ENCODE assay signal across 20 cellular contexts in genomic region chr14:103340480-103341212, GRCh38. TPM values are rescaled to one million over a fixed set of nuclear protein-coding genes. Genes with fewer than 3 reads are reported as not detected.
A peak's percentile ranks its signal among the peaks of the same experiment; 100 is the strongest.
DNase-seq lines count a peak whose midpoint lies in the region; ATAC-seq and TF ChIP-seq lines count a peak whose summit lies in the region.
"Had no signal": no experiment of that assay in that cellular context is flagged by ENCODE, and none has a peak within 500 bp of the region (broad histone marks: within the 10 kb centered on the region; RNA-seq: fewer than 3 reads in every experiment).

No MANE protein-coding gene starts in this region.

- H3K36me3 Mint-ChIP-seq in activated CD8-positive, alpha-beta memory T cell treated with anti-CD3 and anti-CD28 coated beads, Interleukin-2, amount 10 ng/mL, durations not matched to agents 7 days and 5 days, result peaks cover 88% of the 10 kb centered on the region
- H3K36me3 Mint-ChIP-seq in HFFc6 (ENCODE audit: low read depth), result peaks cover 86% of the 10 kb centered on the region
- H3K36me3 Mint-ChIP-seq in activated naive CD8-positive, alpha-beta T cell treated with anti-CD3 and anti-CD28 coated beads for 36 hours, result peaks cover 74% of the 10 kb centered on the region
- H3K36me3 Mint-ChIP-seq in naive thymus-derived CD4-positive, alpha-beta T cell, result peaks cover 20 to 77% (median 54%) of the 10 kb centered on the region in 5 donors

- H3K27me3 Mint-ChIP-seq in activated CD8-positive, alpha-beta memory T cell treated with anti-CD3 and anti-CD28 coated beads, Interleukin-2, amount 10 ng/mL, durations not matched to agents 7 days and 5 days, result no peaks in the 10 kb centered on the region
- H3K27me3 Mint-ChIP-seq in HFFc6 (ENCODE audit: insufficient read depth), result no peaks in the 10 kb centered on the region
- H3K27me3 Mint-ChIP-seq in activated naive CD8-positive, alpha-beta T cell treated with anti-CD3 and anti-CD28 coated beads for 36 hours, result no peaks in the 10 kb centered on the region
- H3K27me3 Mint-ChIP-seq in naive thymus-derived CD4-positive, alpha-beta T cell, result no peaks in the 10 kb centered on the region

- H3K4me3 Mint-ChIP-seq in activated CD8-positive, alpha-beta memory T cell treated with anti-CD3 and anti-CD28 coated beads, Interleukin-2, amount 10 ng/mL, durations not matched to agents 7 days and 5 days, result no peak overlapping the region
- no peak overlapping the region for H3K4me3 Mint-ChIP-seq in HFFc6
- no peak overlapping the region for H3K4me3 Mint-ChIP-seq in activated naive CD8-positive, alpha-beta T cell treated with anti-CD3 and anti-CD28 coated beads for 36 hours
- no peak overlapping the region for H3K4me3 Mint-ChIP-seq in naive thymus-derived CD4-positive, alpha-beta T cell
- H3K4me3 Mint-ChIP-seq: activated T-cell treated with anti-CD3 and anti-CD28 coated beads, Interleukin-2, amount 50 U/mL, for 4 hours had no signal

- no peaks in the 10 kb centered on the region for H3K9me3 Mint-ChIP-seq in activated CD8-positive, alpha-beta memory T cell treated with anti-CD3 and anti-CD28 coated beads, Interleukin-2, amount 10 ng/mL, durations not matched to agents 7 days and 5 days (ENCODE audit: low read depth)
- no peaks in the 10 kb centered on the region for H3K9me3 Mint-ChIP-seq in HFFc6
- H3K9me3 Mint-ChIP-seq in activated naive CD8-positive, alpha-beta T cell treated with anti-CD3 and anti-CD28 coated beads for 36 hours, result no peaks in the 10 kb centered on the region
- H3K9me3 Mint-ChIP-seq in naive thymus-derived CD4-positive, alpha-beta T cell, result no peaks in the 10 kb centered on the region
- H3K9me3 Mint-ChIP-seq: activated T-cell treated with anti-CD3 and anti-CD28 coated beads, Interleukin-2, amount 50 U/mL, for 4 hours had no signal

- H3K4me1 ChIP-seq in naive thymus-derived CD4-positive, alpha-beta T cell (ENCODE audit: control insufficient read depth in 2 of 2, insufficient read depth in 2 of 2, low read length in 2 of 2), result peaks cover 21 to 25% of the 10 kb centered on the region in 2 donors

- no peaks in the 10 kb centered on the region for H3K9me3 ChIP-seq in naive thymus-derived CD4-positive, alpha-beta T cell (ENCODE audit: control insufficient read depth in 2 of 3, low read length in 3 of 3)
- H3K9me3 ChIP-seq: BLaER1, esophagus squamous epithelium, suprapubic skin, vagina had no signal

- CTCF ChIA-PET in activated CD8-positive, alpha-beta memory T cell treated with anti-CD3 and anti-CD28 coated beads, Interleukin-2, amount 10 ng/mL, durations not matched to agents 7 days and 5 days (lab: Charles Lee), result interaction anchor here (1.1 to 2.3 kb wide), 2 partner anchors 18 to 49 kb away, joined by 4 to 7 read pairs; no protein-coding TSS in a partner anchor
- CTCF ChIA-PET in naive thymus-derived CD4-positive, alpha-beta T cell (lab: Charles Lee), result interaction anchor here (0.6 kb wide), 1 partner anchor 251 kb away, joined by 3 read pairs; no protein-coding TSS in a partner anchor

- no peak for ATAC-seq in activated CD8-positive, alpha-beta memory T cell treated with anti-CD3 and anti-CD28 coated beads, Interleukin-2, amount 10 ng/mL, durations not matched to agents 7 days and 5 days
- no peak for ATAC-seq in naive thymus-derived CD4-positive, alpha-beta T cell
- ATAC-seq in GM18520 (IDR thresholded peaks at IDR 0.05; ENCODE audit: unreplicated experiment) (no peak), HG03520 (IDR thresholded peaks at IDR 0.05; ENCODE audit: unreplicated experiment) (no peak), esophagus mucosa (no peak)
- ATAC-seq: activated T-cell treated with anti-CD3 and anti-CD28 coated beads, Interleukin-2, amount 50 U/mL, for 4 hours; left colon had no signal

- H3K4me1 Mint-ChIP-seq in activated CD8-positive, alpha-beta memory T cell treated with anti-CD3 and anti-CD28 coated beads, Interleukin-2, amount 10 ng/mL, durations not matched to agents 7 days and 5 days, result peaks cover 34% of the 10 kb centered on the region
- peaks cover 53% of the 10 kb centered on the region for H3K4me1 Mint-ChIP-seq in HFFc6 (ENCODE audit: low read depth)
- H3K4me1 Mint-ChIP-seq in activated naive CD8-positive, alpha-beta T cell treated with anti-CD3 and anti-CD28 coated beads for 36 hours, result peaks cover 43% of the 10 kb centered on the region
- H3K4me1 Mint-ChIP-seq in naive thymus-derived CD4-positive, alpha-beta T cell, result peaks cover 31 to 60% (median 43%) of the 10 kb centered on the region in 7 donors

- peak overlapping the region; percentile 13 for H3K27ac Mint-ChIP-seq in activated CD8-positive, alpha-beta memory T cell treated with anti-CD3 and anti-CD28 coated beads, Interleukin-2, amount 10 ng/mL, durations not matched to agents 7 days and 5 days
- H3K27ac Mint-ChIP-seq in HFFc6, result peak overlapping the region; percentile 33
- H3K27ac Mint-ChIP-seq in activated naive CD8-positive, alpha-beta T cell treated with anti-CD3 and anti-CD28 coated beads for 36 hours, result peak overlapping the region; percentile 68
- H3K27ac Mint-ChIP-seq in naive thymus-derived CD4-positive, alpha-beta T cell, result peak overlapping the region in 6 of 9 donors; percentile 21 to 75 (median 45)

- H3K27ac ChIP-seq in naive thymus-derived CD4-positive, alpha-beta T cell (ENCODE audit: low read depth, low read length), result no peak overlapping the region
- H3K27ac ChIP-seq: BLaER1, esophagus squamous epithelium, suprapubic skin, vagina had no signal

- peaks cover 59 to 89% (median 78%) of the 10 kb centered on the region in 3 experiments for H3K36me3 ChIP-seq in naive thymus-derived CD4-positive, alpha-beta T cell (ENCODE audit: control insufficient read depth in 2 of 3, insufficient read depth in 3 of 3, low read length in 3 of 3)

- DNase-seq in activated CD8-positive, alpha-beta memory T cell treated with anti-CD3 and anti-CD28 coated beads, Interleukin-2, amount 10 ng/mL, durations not matched to agents 7 days and 5 days, result no peak
- DNase-seq in activated CD8-positive, alpha-beta memory T cell treated with anti-CD3 and anti-CD28 coated beads, Interleukin-2, amount 50 U/mL, for 48 hours, result no peak
- DNase-seq in HFFc6, result no peak
- DNase-seq in activated naive CD8-positive, alpha-beta T cell treated with anti-CD3 and anti-CD28 coated beads for 36 hours, result no peak
- DNase-seq in naive thymus-derived CD4-positive, alpha-beta T cell, result no peak
- DNase-seq: activated T-cell treated with anti-CD3 and anti-CD28 coated beads, Interleukin-2, amount 50 U/mL, for 4 hours; amygdala; caudate nucleus; DMS153; esophagus squamous epithelium; left colon; midbrain; NCI-H2029; NCI-H446 had no signal

- H3K4me3 ChIP-seq in naive thymus-derived CD4-positive, alpha-beta T cell (ENCODE audit: low read length), result no peak overlapping the region
- H3K4me3 ChIP-seq: BLaER1, esophagus squamous epithelium, suprapubic skin, vagina had no signal

- intact Hi-C loops in naive thymus-derived CD4-positive, alpha-beta T cell (cut with micrococcal nuclease), result no loop called here

- POLR2A ChIA-PET in naive thymus-derived CD4-positive, alpha-beta T cell (lab: Charles Lee), result interaction anchor here (0.5 to 1.4 kb wide), 4 partner anchors 44 to 570 kb away, joined by 3 to 5 read pairs (median 3); partner anchors contain the start of gene MARK3

- TF ChIP-seq CTCF in HFFc6 (IDR thresholded peaks at IDR 0.05), result no peak

- H3K27me3 ChIP-seq in naive thymus-derived CD4-positive, alpha-beta T cell (ENCODE audit: control insufficient read depth in 2 of 2, insufficient read depth in 2 of 2, low read length in 2 of 2), result no peaks in the 10 kb centered on the region
- H3K27me3 ChIP-seq: BLaER1, esophagus squamous epithelium, suprapubic skin, vagina had no signal

RNA-seq across cellular contexts. Expression of gene EIF5, which starts 6.6 kb away (rescaled TPM):
- total RNA-seq in activated CD8-positive, alpha-beta memory T cell treated with anti-CD3 and anti-CD28 coated beads, Interleukin-2, amount 10 ng/mL, durations not matched to agents 7 days and 5 days, result 100 to 1,000 TPM; 187 to 255 TPM
- 100 to 1,000 TPM; 181 to 217 (median 203) TPM for total RNA-seq in HFFc6 (2021; fragmentation: NEBNext Ultra II Directional; extraction: Animal tissue kit (Norgen Biotek cat#: 25700))
- total RNA-seq in activated naive CD8-positive, alpha-beta T cell treated with anti-CD3 and anti-CD28 coated beads for 36 hours, result 100 to 1,000 TPM; 409 to 421 TPM
- 100 to 1,000 TPM; 182 to 716 (median 322) TPM for total RNA-seq in naive thymus-derived CD4-positive, alpha-beta T cell
- 100 to 1,000 TPM; 280 to 447 TPM for polyA plus RNA-seq in naive thymus-derived CD4-positive, alpha-beta T cell
- 253 TPM for total RNA-seq in esophagus mucosa

RNA-seq across cellular contexts. Expression of gene MARK3, which starts 44.6 kb away (rescaled TPM):
- total RNA-seq in activated CD8-positive, alpha-beta memory T cell treated with anti-CD3 and anti-CD28 coated beads, Interleukin-2, amount 10 ng/mL, durations not matched to agents 7 days and 5 days, result 10 to 100 TPM; 79.9 to 88.5 TPM
- 10 to 100 TPM; 57.4 to 71.8 (median 65.7) TPM for total RNA-seq in HFFc6 (2021; fragmentation: NEBNext Ultra II Directional; extraction: Animal tissue kit (Norgen Biotek cat#: 25700))
- total RNA-seq in activated naive CD8-positive, alpha-beta T cell treated with anti-CD3 and anti-CD28 coated beads for 36 hours, result 10 to 100 TPM; 71.0 to 74.3 TPM
- 100 to 1,000 TPM in 4 of 5 experiments, 10 to 100 TPM in 1; 86.9 to 133 (median 116) TPM for total RNA-seq in naive thymus-derived CD4-positive, alpha-beta T cell
- polyA plus RNA-seq in naive thymus-derived CD4-positive, alpha-beta T cell, result 10 to 100 TPM; 28.2 to 47.3 TPM
- total RNA-seq in esophagus mucosa, result 62.1 TPM

Comparison
In these comparisons a context has a peak if more than half of its experiments do, and no peak if none do; other contexts are left out.
1. H3K27ac Mint-ChIP-seq: peak in every context shown above with its lines; median percentile 68 in activated naive CD8-positive, alpha-beta T cell treated with anti-CD3 and anti-CD28 coated beads for 36 hours; 45 in naive thymus-derived CD4-positive, alpha-beta T cell; 33 in HFFc6; 13 in activated CD8-positive, alpha-beta memory T cell treated with anti-CD3 and anti-CD28 coated beads, Interleukin-2, amount 10 ng/mL, durations not matched to agents 7 days and 5 days.